ENCODE assay signal across 10 cellular contexts in genomic region chr15:49622561-49622960, GRCh38. TPM values are rescaled to one million over a fixed set of nuclear protein-coding genes. Genes with fewer than 3 reads are reported as not detected.
DNase-seq lines count a peak whose midpoint lies in the region; ATAC-seq and TF ChIP-seq lines count a peak whose summit lies in the region.
"Had no signal": no experiment of that assay in that cellular context is flagged by ENCODE, and none has a peak within 500 bp of the region (broad histone marks: within the 10 kb centered on the region; RNA-seq: fewer than 3 reads in every experiment).

No MANE protein-coding gene starts in this region.

- no peak for TF ChIP-seq EP300 in upper lobe of left lung (IDR thresholded peaks at IDR 0.05)

- WGBS in upper lobe of left lung, 2 donors = 78 to 79% methylated on average over 3 of the region's 3 CpGs

- H3K4me3 ChIP-seq in cardiac muscle cell (no peak overlapping the region), uterus (peak overlapping the region in 1 of 2 donors; percentile 78), upper lobe of left lung (no peak overlapping the region)

- DNase-seq in cardiac muscle cell (ENCODE audit: low read depth in 1 of 2, low spot score in 1 of 2) (peak in 1 of 2 donors; percentile 58), Right ventricle myocardium inferior (ENCODE audit: missing footprints) (no peak), iris pigment epithelial cell (ENCODE audit: low read depth) (peak; percentile 33), uterus (no peak), upper lobe of left lung (no peak), GDM1 (lab: John Stamatoyannopoulos, UW) (no peak)
- DNase-seq in activated naive CD8-positive, alpha-beta T cell treated with anti-CD3 and anti-CD28 coated beads, Interleukin-2, amount 10 ng/mL, durations not matched to agents 7 days and 5 days = no peak
- DNase-seq in activated CD4-positive, alpha-beta T cell treated with anti-CD3 and anti-CD28 coated beads for 48 hours = no peak
- DNase-seq: caudate nucleus; CD8-positive, alpha-beta T cell had no signal

- peaks cover 12% of the 10 kb centered on the region for H3K36me3 ChIP-seq in cardiac muscle cell
- H3K36me3 ChIP-seq in uterus = no peaks in the 10 kb centered on the region
- H3K36me3 ChIP-seq in upper lobe of left lung = peaks cover 3 to 17% (median 7%) of the 10 kb centered on the region in 4 donors

- intact Hi-C loops in Right ventricle myocardium inferior (cut with DNase I) (loop anchor here (10.0 kb wide), 3 partner anchors 382 to 748 kb away; partner anchors contain the start of genes COPS2 and EID1), uterus (cut with DNase I; ENCODE audit: low total_unique reads) (no loop called here)

- peaks cover 7% of the 10 kb centered on the region for H3K9me3 Mint-ChIP-seq in activated naive CD8-positive, alpha-beta T cell treated with anti-CD3 and anti-CD28 coated beads, Interleukin-2, amount 10 ng/mL, durations not matched to agents 7 days and 5 days

- POLR2A ChIA-PET in activated naive CD8-positive, alpha-beta T cell treated with anti-CD3 and anti-CD28 coated beads, Interleukin-2, amount 10 ng/mL, durations not matched to agents 7 days and 5 days (lab: Charles Lee) = no interaction called here

- peak; percentile 29 for TF ChIP-seq CTCF in cardiac muscle cell (IDR thresholded peaks at IDR 0.05; ENCODE audit: low read depth, low read length)
- TF ChIP-seq CTCF in uterus (IDR thresholded peaks at IDR 0.05) = no peak
- no peak for TF ChIP-seq CTCF in upper lobe of left lung (IDR thresholded peaks at IDR 0.05)

- H3K4me1 ChIP-seq in cardiac muscle cell (ENCODE audit: low read depth) (peaks cover 10% of the 10 kb centered on the region), uterus (no peaks in the 10 kb centered on the region), upper lobe of left lung (peaks cover 10 to 23% (median 19%) of the 10 kb centered on the region in 4 donors)

- H3K27ac ChIP-seq in cardiac muscle cell = no peak overlapping the region
- peak overlapping the region; percentile 95 to 96 for H3K27ac ChIP-seq in uterus
- H3K27ac ChIP-seq in upper lobe of left lung = peak overlapping the region in 1 of 4 donors; percentile 94

- H3K9me3 ChIP-seq in cardiac muscle cell (ENCODE audit: low read depth) = no peaks in the 10 kb centered on the region
- peaks cover 0 to 6% of the 10 kb centered on the region in 2 donors for H3K9me3 ChIP-seq in uterus
- H3K9me3 ChIP-seq in upper lobe of left lung = peaks cover 0 to 8% (median 6%) of the 10 kb centered on the region in 4 donors

- H3K27me3 ChIP-seq in cardiac muscle cell (no peaks in the 10 kb centered on the region), uterus (no peaks in the 10 kb centered on the region), upper lobe of left lung (no peaks in the 10 kb centered on the region)

- H3K27me3 Mint-ChIP-seq in activated naive CD8-positive, alpha-beta T cell treated with anti-CD3 and anti-CD28 coated beads, Interleukin-2, amount 10 ng/mL, durations not matched to agents 7 days and 5 days = no peaks in the 10 kb centered on the region

- H3K4me1 Mint-ChIP-seq in activated naive CD8-positive, alpha-beta T cell treated with anti-CD3 and anti-CD28 coated beads, Interleukin-2, amount 10 ng/mL, durations not matched to agents 7 days and 5 days = peaks cover 32% of the 10 kb centered on the region

- H3K4me3 Mint-ChIP-seq in activated naive CD8-positive, alpha-beta T cell treated with anti-CD3 and anti-CD28 coated beads, Interleukin-2, amount 10 ng/mL, durations not matched to agents 7 days and 5 days = peak overlapping the region; percentile 13

- no peak overlapping the region for H3K27ac Mint-ChIP-seq in activated naive CD8-positive, alpha-beta T cell treated with anti-CD3 and anti-CD28 coated beads, Interleukin-2, amount 10 ng/mL, durations not matched to agents 7 days and 5 days
- H3K27ac Mint-ChIP-seq: CD8-positive, alpha-beta T cell had no signal

- no peak for TF ChIP-seq POLR2A in uterus (IDR thresholded peaks at IDR 0.05)
- no peak for TF ChIP-seq POLR2A in upper lobe of left lung (IDR thresholded peaks at IDR 0.05)

- ATAC-seq in Right ventricle myocardium inferior = no peak
- ATAC-seq in activated naive CD8-positive, alpha-beta T cell treated with anti-CD3 and anti-CD28 coated beads, Interleukin-2, amount 10 ng/mL, durations not matched to agents 7 days and 5 days (ENCODE audit: low read depth) = no peak
- no peak for ATAC-seq in upper lobe of left lung (ENCODE audit: low FRiP score in 2 of 2)
- ATAC-seq: CD8-positive, alpha-beta T cell had no signal

- peaks cover 18% of the 10 kb centered on the region for H3K36me3 Mint-ChIP-seq in activated naive CD8-positive, alpha-beta T cell treated with anti-CD3 and anti-CD28 coated beads, Interleukin-2, amount 10 ng/mL, durations not matched to agents 7 days and 5 days

RNA-seq across cellular contexts. Expression of gene DTWD1, which starts 1.7 kb away (rescaled TPM):
- total RNA-seq in cardiac muscle cell (6.7 and 10.6 TPM in 2 replicates), Right ventricle myocardium inferior (22.1 TPM), uterus (10 to 100 TPM; 22.6 to 98.1 (median 71.5) TPM), upper lobe of left lung (10 to 100 TPM in 5 of 6 donors, 1 to 10 TPM in 1; 4.1 to 32.2 (median 18.7) TPM)
- 23.5 and 36.5 TPM in 2 replicates for polyA plus RNA-seq in cardiac muscle cell
- 10 to 100 TPM; 20.1 to 24.0 TPM for total RNA-seq in activated naive CD8-positive, alpha-beta T cell treated with anti-CD3 and anti-CD28 coated beads, Interleukin-2, amount 10 ng/mL, durations not matched to agents 7 days and 5 days

RNA-seq across cellular contexts. Expression of gene FAM227B, which starts 1.9 kb away (rescaled TPM):
- total RNA-seq in cardiac muscle cell = 4.9 and 10.4 TPM in 2 replicates
- polyA plus RNA-seq in cardiac muscle cell = 23.6 and 27.7 TPM in 2 replicates
- 19.8 TPM for total RNA-seq in Right ventricle myocardium inferior
- 1 to 10 TPM; 6.1 to 6.6 TPM for total RNA-seq in activated naive CD8-positive, alpha-beta T cell treated with anti-CD3 and anti-CD28 coated beads, Interleukin-2, amount 10 ng/mL, durations not matched to agents 7 days and 5 days
- 10 to 100 TPM in 2 of 4 donors, 1 to 10 TPM in 2; 2.6 to 15.7 (median 9.9) TPM for total RNA-seq in uterus
- total RNA-seq in upper lobe of left lung = 10 to 100 TPM in 2 of 6 donors, 1 to 10 TPM in 3, not detected in 1; 2.6 to 25.1 (median 2.9) TPM
